ENCODE assay signal across 33 cellular contexts in the genomic region with DNA sequence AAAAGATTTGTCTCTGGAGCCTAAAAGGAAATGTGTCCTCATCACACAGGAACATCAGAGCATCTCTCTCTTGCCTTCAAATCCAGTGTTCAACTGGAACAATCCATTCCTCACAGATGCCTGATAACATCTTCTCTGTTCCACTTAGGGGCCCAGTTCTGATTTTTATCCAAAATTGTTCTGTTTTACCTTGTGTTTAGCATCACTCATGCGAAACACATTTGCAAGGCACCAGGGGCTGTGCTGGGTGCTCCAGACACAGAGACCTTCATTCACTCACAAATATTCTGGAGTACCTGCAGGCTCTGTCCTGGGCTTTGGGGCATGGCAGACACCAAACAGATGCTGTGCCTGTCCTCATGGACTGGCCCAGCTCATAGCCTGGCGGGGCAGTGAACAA. TPM values are rescaled to one million over a fixed set of nuclear protein-coding genes. Genes with fewer than 3 reads are reported as not detected.
"Had no signal": no experiment of that assay in that cellular context is flagged by ENCODE, and none has a peak within 500 bp of the region (broad histone marks: within the 10 kb centered on the region; RNA-seq: fewer than 3 reads in every experiment).

No MANE protein-coding gene starts in this region.

- H3K4me3 ChIP-seq: adrenal gland, body of pancreas, breast epithelium had no signal

- H3K4me1 ChIP-seq: adrenal gland, body of pancreas, breast epithelium had no signal

- H3K9me3 ChIP-seq: adrenal gland, body of pancreas, breast epithelium had no signal

- H3K27ac ChIP-seq: adrenal gland, body of pancreas, brain microvascular endothelial cell, breast epithelium, VCaP had no signal

- DNase-seq: activated B cell treated with CpG ODN at 0.5 μM for 24 hours; activated CD4-positive, alpha-beta memory T cell treated with anti-CD3 and anti-CD28 coated beads for 36 hours; activated CD4-positive, alpha-beta T cell treated with anti-CD3 and anti-CD28 coated beads for 4 hours; activated CD4-positive, alpha-beta T cell treated with anti-CD3 and anti-CD28 coated beads, Interleukin-2, amount 10 ng/mL, durations not matched to agents 24 days and 14 days; activated CD4-positive, alpha-beta T cell treated with anti-CD3 and anti-CD28 coated beads, Interleukin-2, amount 50 U/mL, for 1 hour; activated CD4-positive, alpha-beta T cell treated with anti-CD3 and anti-CD28 coated beads, Interleukin-2, amount 50 U/mL, for 4 hours; activated CD4-positive, CD25-positive, alpha-beta regulatory T cell treated with anti-CD3 and anti-CD28 coated beads, Interleukin-2, amount 50 U/mL, for 72 hours; activated CD8-positive, alpha-beta memory T cell treated with anti-CD3 and anti-CD28 coated beads, Interleukin-2, amount 50 U/mL, for 4 hours; activated CD8-positive, alpha-beta T cell treated with anti-CD3 and anti-CD28 coated beads for 36 hours; activated effector memory CD4-positive, alpha-beta T cell treated with anti-CD3 and anti-CD28 coated beads, Interleukin-2, amount 50 U/mL, for 16 hours; activated gamma-delta T cell treated with Interleukin-2 at 50 U/mL for 16 hours; activated naive CD4-positive, alpha-beta T cell; activated naive CD4-positive, alpha-beta T cell treated with anti-CD3 and anti-CD28 coated beads for 36 hours; activated naive CD4-positive, alpha-beta T cell treated with anti-CD3 and anti-CD28 coated beads, Interleukin-2, amount 50 U/mL, for 16 hours; activated naive CD8-positive, alpha-beta T cell treated with anti-CD3 and anti-CD28 coated beads for 36 hours; activated T-cell treated with anti-CD3 and anti-CD28 coated beads for 4 hours; activated T-cell treated with anti-CD3 and anti-CD28 coated beads, Interleukin-2, amount 50 U/mL, for 1 hour; activated T-cell treated with anti-CD3 and anti-CD28 coated beads, Interleukin-2, amount 50 U/mL, for 4 hours; activated T-cell treated with anti-CD3 and anti-CD28 coated beads, Interleukin-2, amount 50 U/mL, for 72 hours; adrenal gland; amniotic stem cell; aorta; body of pancreas; brain microvascular endothelial cell; central memory CD4-positive, alpha-beta T cell; T-helper 2 cell; T-helper 9 cell had no signal

- ATAC-seq: activated CD8-positive, alpha-beta T cell treated with anti-CD3 and anti-CD28 coated beads for 36 hours; activated naive CD4-positive, alpha-beta T cell treated with anti-CD3 and anti-CD28 coated beads, Interleukin-2, amount 50 U/mL, for 72 hours; activated T-cell treated with anti-CD3 and anti-CD28 coated beads, Interleukin-2, amount 50 U/mL, for 4 hours; activated T-cell treated with anti-CD3 and anti-CD28 coated beads, Interleukin-2, amount 50 U/mL, for 72 hours; activated T-helper 17 cell treated with anti-CD3 and anti-CD28 coated beads, Interleukin-2, amount 50 U/mL, for 72 hours; body of pancreas had no signal

- H3K27me3 ChIP-seq: adrenal gland, body of pancreas, brain microvascular endothelial cell had no signal

- H3K36me3 ChIP-seq: adrenal gland, brain microvascular endothelial cell, breast epithelium had no signal

RNA-seq across cellular contexts. Expression of gene GABBR2, which starts 13.8 kb away (rescaled TPM):
- total RNA-seq: activated B cell treated with CpG ODN at 0.5 μM for 24 hours; activated CD4-positive, alpha-beta memory T cell treated with anti-CD3 and anti-CD28 coated beads for 36 hours; activated CD4-positive, alpha-beta T cell treated with anti-CD3 and anti-CD28 coated beads, Interleukin-2, amount 10 ng/mL, durations not matched to agents 24 days and 14 days; activated CD8-positive, alpha-beta memory T cell treated with anti-CD3 and anti-CD28 coated beads for 36 hours; activated CD8-positive, alpha-beta T cell treated with anti-CD3 and anti-CD28 coated beads for 36 hours; activated naive CD4-positive, alpha-beta T cell treated with anti-CD3 and anti-CD28 coated beads for 36 hours; activated naive CD4-positive, alpha-beta T cell treated with anti-CD3 and anti-CD28 coated beads, Interleukin-2, amount 50 U/mL, for 72 hours; activated naive CD8-positive, alpha-beta T cell treated with anti-CD3 and anti-CD28 coated beads for 36 hours; activated T-cell treated with anti-CD3 and anti-CD28 coated beads, Interleukin-2, amount 50 U/mL, for 4 hours; activated T-cell treated with anti-CD3 and anti-CD28 coated beads, Interleukin-2, amount 50 U/mL, for 72 hours; activated T-helper 1 cell treated with anti-CD3 and anti-CD28 coated beads, Interleukin-12 subunit alpha, Interleukin-12 subunit beta, Interleukin-2, Interleukin-4 antibody, amounts not matched to agents 30 ng/mL and 10 ng/mL and 1 ng/mL, durations not matched to agents 14 hours and 24 hours and 36 hours; activated T-helper 17 cell treated with anti-CD3 and anti-CD28 coated beads, Interleukin-2, amount 50 U/mL, for 72 hours; body of pancreas; breast epithelium had no signal
- polyA plus RNA-seq: aorta had no signal
